ENCODE assay signal across 14 cellular contexts in the genomic region with DNA sequence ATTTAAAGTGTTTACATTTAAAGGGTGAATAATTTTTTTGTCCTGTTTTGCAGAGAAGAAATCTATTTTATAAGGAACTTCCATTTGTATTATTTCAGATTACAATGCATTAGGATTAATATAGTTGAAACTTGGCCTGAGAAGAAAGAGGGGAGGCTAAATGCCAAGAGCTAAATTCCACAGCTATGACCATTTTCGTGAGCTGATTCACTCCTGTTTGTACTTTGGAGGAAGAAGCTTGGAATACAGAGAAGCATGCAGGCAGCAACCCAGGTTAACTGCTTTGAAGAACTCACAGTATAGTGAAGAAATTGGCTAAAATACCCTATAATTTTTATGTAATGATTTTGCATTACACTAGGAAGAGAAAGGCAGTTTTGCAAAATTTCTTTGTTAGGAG.
DNase-seq lines count a peak whose midpoint lies in the region; ATAC-seq, FAIRE-seq and TF ChIP-seq lines count a peak whose summit lies in the region.
"Had no signal": no experiment of that assay in that cellular context is flagged by ENCODE, and none has a peak within 500 bp of the region (broad histone marks: within the 10 kb centered on the region; RNA-seq: fewer than 3 reads in every experiment).

No MANE protein-coding gene starts in this region.

- peak overlapping the region; percentile 56 for H3K4me2 ChIP-seq in keratinocyte (ENCODE audit: control insufficient read depth, extremely low read depth, insufficient read depth, low read depth, low read length)

- H3K36me3 ChIP-seq in ACC112 (ENCODE audit: insufficient read depth, low read length) (no peaks in the 10 kb centered on the region; the same call in 1 of the 2 replicates), keratinocyte (ENCODE audit: control insufficient read depth in 2 of 2, extremely low read depth in 1 of 2, insufficient read depth in 2 of 2, low read length in 2 of 2) (no peaks in the 10 kb centered on the region)
- H3K36me3 ChIP-seq: thoracic aorta had no signal

- no peaks in the 10 kb centered on the region for H3K36me3 Mint-ChIP-seq in stimulated activated naive B cell treated with anti-CD40 and anti-IgM and Interleukin-4, amounts not matched to agents 10 μg/mL and 1 μg/mL and 100 μg/mL, for 72 hours
- H3K36me3 Mint-ChIP-seq in endothelial cell (ENCODE audit: low read depth, unreplicated experiment), result no peaks in the 10 kb centered on the region

- H3K27ac ChIP-seq in ACC112 (ENCODE audit: low read depth, low read length), result peak overlapping the region; percentile 44
- peak overlapping the region; percentile 75 for H3K27ac ChIP-seq in keratinocyte (ENCODE audit: control insufficient read depth, insufficient read depth, low read length)
- H3K27ac ChIP-seq: SK-N-MC, thoracic aorta had no signal

- H3K27me3 ChIP-seq in ACC112 (ENCODE audit: insufficient read depth, low read length), result no peaks in the 10 kb centered on the region
- H3K27me3 ChIP-seq in keratinocyte (ENCODE audit: control insufficient read depth, extremely low read depth, insufficient read depth, low read length), result no peaks in the 10 kb centered on the region

- H3K27ac Mint-ChIP-seq in stimulated activated naive B cell treated with anti-CD40 and anti-IgM and Interleukin-4, amounts not matched to agents 10 μg/mL and 1 μg/mL and 100 μg/mL, for 72 hours, result no peak overlapping the region
- H3K27ac Mint-ChIP-seq in endothelial cell (ENCODE audit: unreplicated experiment), result no peak overlapping the region

- DNase-seq in HS-5 (ENCODE audit: low read depth) (peak; percentile 31), brain pericyte (ENCODE audit: low read depth, low spot score) (peak; percentile 24), keratinocyte (ENCODE audit: low read depth, low spot score) (peak; percentile 60), DMS114 treated with DMSO at 0.1 percent for 48 hours (lab: John Stamatoyannopoulos, UW; ENCODE audit: unreplicated experiment) (no peak), endothelial cell (ENCODE audit: low spot score) (no peak)
- no peak for DNase-seq in stimulated activated naive B cell treated with anti-CD40 and anti-IgM and Interleukin-4, amounts not matched to agents 10 μg/mL and 1 μg/mL and 100 μg/mL, for 72 hours
- DNase-seq in activated T-cell treated with anti-CD3 and anti-CD28 coated beads, Interleukin-2, amount 50 U/mL, for 1 hour, result no peak
- DNase-seq: AML-193, glutamatergic neuron, NCI-H774 had no signal

- H4K20me1 ChIP-seq in keratinocyte (ENCODE audit: control insufficient read depth, extremely low read depth, insufficient read depth, low read length), result no peaks in the 10 kb centered on the region

- H3K9me3 Mint-ChIP-seq in stimulated activated naive B cell treated with anti-CD40 and anti-IgM and Interleukin-4, amounts not matched to agents 10 μg/mL and 1 μg/mL and 100 μg/mL, for 72 hours, result peaks cover 0 to 8% of the 10 kb centered on the region in 2 donors
- H3K9me3 Mint-ChIP-seq in endothelial cell (ENCODE audit: unreplicated experiment), result no peaks in the 10 kb centered on the region

- H3K9me1 ChIP-seq in keratinocyte (ENCODE audit: control insufficient read depth, extremely low read depth, insufficient read depth, low read length), result no peaks in the 10 kb centered on the region

- no peak for TF ChIP-seq CTCF in keratinocyte (optimal IDR thresholded peaks at IDR 0.05 in 1 of 3, IDR thresholded peaks at IDR 0.05 in 1 of 3, conservative IDR thresholded peaks at IDR 0.05 in 1 of 3; ENCODE audit: extremely low read depth in 1 of 3, insufficient read depth in 2 of 3, low read length in 3 of 3)
- no peak for TF ChIP-seq CTCF in endothelial cell (IDR thresholded peaks at IDR 0.05; ENCODE audit: unreplicated experiment)

- H3K9me3 ChIP-seq in keratinocyte (ENCODE audit: control insufficient read depth, low read depth, low read length), result no peaks in the 10 kb centered on the region
- H3K9me3 ChIP-seq: thoracic aorta had no signal

- no peak for ATAC-seq in stimulated activated naive B cell treated with anti-CD40 and anti-IgM and Interleukin-4, amounts not matched to agents 10 μg/mL and 1 μg/mL and 100 μg/mL, for 72 hours (replicated peaks)

- peak; percentile 93 for FAIRE-seq in keratinocyte (lab: Jason Lieb, UNC)

- dilution Hi-C loops in keratinocyte (cut with MboI; ENCODE audit: extremely low pct_ligation_motif_present, low sequenced_read_pairs), result no loop called here

- H2AFZ ChIP-seq in ACC112 (ENCODE audit: low read length, unreplicated experiment) (peak overlapping the region; percentile 25), keratinocyte (ENCODE audit: control insufficient read depth, low read length) (peak overlapping the region; percentile 0)

- peak overlapping the region; percentile 26 for H3K9ac ChIP-seq in keratinocyte (ENCODE audit: control insufficient read depth, extremely low read depth, insufficient read depth, low read length)

- H3K4me3 ChIP-seq in ACC112 (ENCODE audit: low read depth, low read length), result 0 out of 2 replicates have a peak overlapping the region, but pooled peaks have one; percentile 2
- H3K4me3 ChIP-seq in keratinocyte (ENCODE audit: control insufficient read depth in 2 of 3, extremely low read depth in 1 of 3, insufficient read depth in 2 of 3, low read depth in 1 of 3, low read length in 3 of 3), result peak overlapping the region in 2 of 3 experiments; percentile 6 to 59
- H3K4me3 ChIP-seq: lung, SK-N-MC, thoracic aorta had no signal

- peaks cover 0 to 9% of the 10 kb centered on the region in 2 donors for H3K27me3 Mint-ChIP-seq in stimulated activated naive B cell treated with anti-CD40 and anti-IgM and Interleukin-4, amounts not matched to agents 10 μg/mL and 1 μg/mL and 100 μg/mL, for 72 hours
- H3K27me3 Mint-ChIP-seq in endothelial cell (ENCODE audit: unreplicated experiment), result peaks cover 3% of the 10 kb centered on the region

- no peaks in the 10 kb centered on the region for H3K4me1 Mint-ChIP-seq in stimulated activated naive B cell treated with anti-CD40 and anti-IgM and Interleukin-4, amounts not matched to agents 10 μg/mL and 1 μg/mL and 100 μg/mL, for 72 hours
- peaks cover 3% of the 10 kb centered on the region for H3K4me1 Mint-ChIP-seq in endothelial cell (ENCODE audit: unreplicated experiment)

- H3K4me3 Mint-ChIP-seq in stimulated activated naive B cell treated with anti-CD40 and anti-IgM and Interleukin-4, amounts not matched to agents 10 μg/mL and 1 μg/mL and 100 μg/mL, for 72 hours, result no peak overlapping the region
- H3K4me3 Mint-ChIP-seq in endothelial cell (ENCODE audit: unreplicated experiment), result no peak overlapping the region

- H3K4me1 ChIP-seq in ACC112 (ENCODE audit: control insufficient read depth, insufficient read depth, low read length, unreplicated experiment) (peaks cover 32% of the 10 kb centered on the region), keratinocyte (ENCODE audit: control insufficient read depth, extremely low read depth, insufficient read depth, low read length) (peaks cover 31% of the 10 kb centered on the region)

- H3K79me2 ChIP-seq in ACC112 (ENCODE audit: control insufficient read depth, insufficient read depth, low read length, unreplicated experiment) (no peaks in the 10 kb centered on the region), keratinocyte (ENCODE audit: control insufficient read depth, insufficient read depth, low read length) (no peaks in the 10 kb centered on the region)

Comparison
In these comparisons a context has a peak if more than half of its experiments do, and no peak if none do; other contexts are left out.
1. DNase-seq: peak in HS-5 (single experiment), brain pericyte (single experiment) and keratinocyte (single experiment); none in DMS114 treated with DMSO at 0.1 percent for 48 hours (single experiment), stimulated activated naive B cell treated with anti-CD40 and anti-IgM and Interleukin-4, amounts not matched to agents 10 μg/mL and 1 μg/mL and 100 μg/mL, for 72 hours (single experiment), activated T-cell treated with anti-CD3 and anti-CD28 coated beads, Interleukin-2, amount 50 U/mL, for 1 hour (single experiment) and endothelial cell (single experiment).